ENCODE assay signal across 9 cellular contexts in the genomic region with DNA sequence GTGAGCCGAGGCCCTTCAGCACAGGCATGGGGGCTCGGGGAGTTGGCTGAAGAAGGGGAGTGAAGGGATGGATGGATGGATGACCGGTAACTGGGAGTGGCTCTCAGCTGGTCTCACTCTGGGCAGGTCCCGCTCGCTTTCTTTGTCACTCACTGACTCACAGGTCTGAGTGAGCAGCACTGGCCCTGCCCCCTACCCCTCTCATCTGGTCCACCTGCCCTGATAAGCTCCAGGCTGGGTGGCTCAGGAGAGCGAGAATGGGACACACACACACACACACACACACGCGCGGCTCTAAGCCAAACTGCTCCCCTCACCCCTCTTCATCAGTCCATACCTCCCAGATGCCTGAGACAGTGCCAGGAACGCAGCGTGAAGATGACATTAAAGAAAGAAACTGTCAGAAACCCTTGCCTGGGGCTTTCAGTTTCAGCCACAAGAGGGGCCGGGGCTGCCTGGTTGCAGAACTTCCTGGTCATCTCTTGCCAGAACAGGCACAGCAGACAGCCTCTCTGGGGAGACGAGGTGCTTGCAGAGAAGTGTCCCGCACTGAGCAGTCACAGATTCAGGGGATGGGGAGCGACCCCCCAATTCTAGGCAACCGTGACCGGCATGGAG. TPM values are rescaled to one million over a fixed set of nuclear protein-coding genes. Genes with fewer than 3 reads are reported as not detected.
DNase-seq lines count a peak whose midpoint lies in the region; ATAC-seq and TF ChIP-seq lines count a peak whose summit lies in the region.
"Had no signal": no experiment of that assay in that cellular context is flagged by ENCODE, and none has a peak within 500 bp of the region (broad histone marks: within the 10 kb centered on the region; RNA-seq: fewer than 3 reads in every experiment).

No MANE protein-coding gene starts in this region.

- H3K36me3 ChIP-seq in transverse colon (no peaks in the 10 kb centered on the region), right lobe of liver (no peaks in the 10 kb centered on the region)

- no peak for TF ChIP-seq EP300 in transverse colon (IDR thresholded peaks at IDR 0.05; ENCODE audit: low read depth)

- ATAC-seq in HG03097 (IDR thresholded peaks at IDR 0.05; ENCODE audit: low FRiP score, unreplicated experiment) (peak; percentile 67), right lobe of liver (no peak), T-cell (replicated peaks in 1 of 4) (no peak)

- H3K9me3 Mint-ChIP-seq in activated naive CD4-positive, alpha-beta T cell treated with anti-CD3 and anti-CD28 coated beads, Interleukin-2, amount 10 ng/mL, durations not matched to agents 7 days and 5 days = no peaks in the 10 kb centered on the region
- H3K9me3 Mint-ChIP-seq in T-cell = no peaks in the 10 kb centered on the region

- peaks cover 22% of the 10 kb centered on the region for H3K4me1 Mint-ChIP-seq in activated naive CD4-positive, alpha-beta T cell treated with anti-CD3 and anti-CD28 coated beads, Interleukin-2, amount 10 ng/mL, durations not matched to agents 7 days and 5 days
- H3K4me1 Mint-ChIP-seq in T-cell = peaks cover 14 to 26% (median 24%) of the 10 kb centered on the region in 3 donors

- H3K4me3 Mint-ChIP-seq in activated naive CD4-positive, alpha-beta T cell treated with anti-CD3 and anti-CD28 coated beads, Interleukin-2, amount 10 ng/mL, durations not matched to agents 7 days and 5 days = no peak overlapping the region
- peak overlapping the region in 1 of 3 donors; percentile 21 for H3K4me3 Mint-ChIP-seq in T-cell

- H3K4me1 ChIP-seq in transverse colon (peaks cover 5 to 32% (median 17%) of the 10 kb centered on the region in 4 donors), right lobe of liver (peaks cover 0 to 7% (median 0%) of the 10 kb centered on the region in 4 donors)

- H3K4me3 ChIP-seq in transverse colon (no peak overlapping the region), right lobe of liver (no peak overlapping the region)

- in situ Hi-C loops in transverse colon (cut with MboI; ENCODE audit: low pct_ligation_motif_present in 1 of 4, low pct_unique_long_range_greater_than_20kb in 1 of 4, low sequenced_read_pairs in 3 of 4) = no loop called here

- H3K36me3 Mint-ChIP-seq in activated naive CD4-positive, alpha-beta T cell treated with anti-CD3 and anti-CD28 coated beads, Interleukin-2, amount 10 ng/mL, durations not matched to agents 7 days and 5 days = no peaks in the 10 kb centered on the region
- no peaks in the 10 kb centered on the region for H3K36me3 Mint-ChIP-seq in T-cell

- WGBS in transverse colon (ENCODE audit: low coverage in 1 of 2), 2 donors = 33 to 45% methylated on average over 8 to 17 of the region's 17 CpGs
- WGBS in right lobe of liver (ENCODE audit: insufficient coverage, low coverage, low lambda C conversion rate, missing lambda C conversion rate) = 22% methylated on average over 10 of the region's 17 CpGs

- CTCF ChIA-PET in activated naive CD4-positive, alpha-beta T cell treated with anti-CD3 and anti-CD28 coated beads, Interleukin-2, amount 10 ng/mL, durations not matched to agents 7 days and 5 days (lab: Charles Lee) = no interaction called here
- CTCF ChIA-PET in T-cell (lab: Charles Lee) = no interaction called here

- TF ChIP-seq CTCF in transverse colon (IDR thresholded peaks at IDR 0.05) (no peak), right lobe of liver (IDR thresholded peaks at IDR 0.05) (no peak)

- H3K27ac ChIP-seq in transverse colon (no peak overlapping the region), right lobe of liver (no peak overlapping the region)

- POLR2A ChIA-PET in T-cell (lab: Charles Lee) = interaction anchor here in 1 of 2 donors (0.6 kb wide), 1 partner anchor 84 kb away, joined by 3 read pairs; no protein-coding TSS in a partner anchor

- peaks cover 68% of the 10 kb centered on the region for H3K27me3 Mint-ChIP-seq in activated naive CD4-positive, alpha-beta T cell treated with anti-CD3 and anti-CD28 coated beads, Interleukin-2, amount 10 ng/mL, durations not matched to agents 7 days and 5 days
- peaks cover 31 to 55% of the 10 kb centered on the region in 2 donors for H3K27me3 Mint-ChIP-seq in T-cell

- H3K9me3 ChIP-seq in transverse colon (no peaks in the 10 kb centered on the region), right lobe of liver (no peaks in the 10 kb centered on the region)

- H3K27me3 ChIP-seq in transverse colon (peaks cover 68% of the 10 kb centered on the region), right lobe of liver (peaks cover 0 to 5% of the 10 kb centered on the region in 2 donors)

- TF ChIP-seq POLR2A in transverse colon (IDR thresholded peaks at IDR 0.05) (no peak), right lobe of liver (IDR thresholded peaks at IDR 0.05) (no peak)

- no peak overlapping the region for H3K27ac Mint-ChIP-seq in activated naive CD4-positive, alpha-beta T cell treated with anti-CD3 and anti-CD28 coated beads, Interleukin-2, amount 10 ng/mL, durations not matched to agents 7 days and 5 days
- peak overlapping the region in 1 of 2 donors; percentile 29 for H3K27ac Mint-ChIP-seq in T-cell

- intact Hi-C loops in transverse colon (cut with DNase I; ENCODE audit: low total_unique reads) (loop anchor here (10.0 kb wide), 1 partner anchor 244 kb away; no protein-coding TSS in a partner anchor), right lobe of liver (cut with DNase I) (no loop called here)

- peak; percentile 52 for DNase-seq in activated naive CD4-positive, alpha-beta T cell treated with anti-CD3 and anti-CD28 coated beads, Interleukin-2, amount 10 ng/mL, durations not matched to agents 7 days and 5 days
- no peak for DNase-seq in activated naive CD4-positive, alpha-beta T cell treated with anti-CD3 and anti-CD28 coated beads, Interleukin-2, amount 50 U/mL, for 16 hours
- DNase-seq in activated CD8-positive, alpha-beta memory T cell treated with anti-CD3 and anti-CD28 coated beads, Interleukin-2, amount 50 U/mL, for 48 hours = peak; percentile 62
- DNase-seq in transverse colon (peak; percentile 44), right lobe of liver (no peak), T-cell (no peak), HuH-7 (ENCODE audit: low spot score) (no peak)

RNA-seq across cellular contexts. Expression of gene SHISAL1, which starts 16.5 kb away (rescaled TPM):
- 1 to 10 TPM; 1.9 to 4.6 (median 3.2) TPM for total RNA-seq in transverse colon
- total RNA-seq in right lobe of liver = under 1 TPM; 0.05 to 0.31 (median 0.17) TPM
- under 1 TPM in 2 of 5 donors, not detected in 3; 0.03 to 0.06 TPM for total RNA-seq in T-cell
- total RNA-seq: T-helper 1 cell treated with Interleukin-12 subunit alpha and Interleukin-12 subunit beta and Interleukin-4 antibody, amounts not matched to agents 30 ng/mL and 1 ng/mL, for 36 hours had no signal

Comparison
In these comparisons a context has a peak if more than half of its experiments do, and no peak if none do; other contexts are left out.
1. DNase-seq: peak in activated naive CD4-positive, alpha-beta T cell treated with anti-CD3 and anti-CD28 coated beads, Interleukin-2, amount 10 ng/mL, durations not matched to agents 7 days and 5 days (single experiment), activated CD8-positive, alpha-beta memory T cell treated with anti-CD3 and anti-CD28 coated beads, Interleukin-2, amount 50 U/mL, for 48 hours (single experiment) and transverse colon (single experiment); none in activated naive CD4-positive, alpha-beta T cell treated with anti-CD3 and anti-CD28 coated beads, Interleukin-2, amount 50 U/mL, for 16 hours (single experiment), right lobe of liver (0 of 3), T-cell (0 of 34) and HuH-7 (single experiment).